ENCODE assay signal across 20 cellular contexts in genomic region chr5:132704875-132705274, GRCh38. TPM values are rescaled to one million over a fixed set of nuclear protein-coding genes. Genes with fewer than 3 reads are reported as not detected.
DNase-seq lines count a peak whose midpoint lies in the region; ATAC-seq and TF ChIP-seq lines count a peak whose summit lies in the region.
"Had no signal": no experiment of that assay in that cellular context is flagged by ENCODE, and none has a peak within 500 bp of the region (broad histone marks: within the 10 kb centered on the region; RNA-seq: fewer than 3 reads in every experiment).

No MANE protein-coding gene starts in this region.

- H3K27me3 Mint-ChIP-seq in activated CD4-positive, alpha-beta memory T cell treated with anti-CD3 and anti-CD28 coated beads, Interleukin-2, amount 10 ng/mL, durations not matched to agents 7 days and 5 days, result no peaks in the 10 kb centered on the region
- no peaks in the 10 kb centered on the region for H3K27me3 Mint-ChIP-seq in activated CD4-positive, alpha-beta memory T cell treated with anti-CD3 and anti-CD28 coated beads for 36 hours
- no peaks in the 10 kb centered on the region for H3K27me3 Mint-ChIP-seq in CD8-positive, alpha-beta memory T cell
- H3K27me3 Mint-ChIP-seq: stimulated activated memory B cell treated with anti-CD40 and anti-IgM and Interleukin-4, amounts not matched to agents 10 μg/mL and 1 μg/mL and 100 μg/mL, for 72 hours had no signal

- H3K4me3 ChIP-seq in RWPE2 (ENCODE audit: severe bottlenecking) (no peak overlapping the region), epithelial cell of proximal tubule (ENCODE audit: low read depth, low read length) (no peak overlapping the region)
- no peak overlapping the region for H3K4me3 ChIP-seq in CD8-positive, alpha-beta memory T cell (ENCODE audit: low read length)
- H3K4me3 ChIP-seq: esophagus squamous epithelium, GM12878, left ventricle myocardium inferior, tibial nerve had no signal

- no peak overlapping the region for H3K4me3 Mint-ChIP-seq in activated CD4-positive, alpha-beta memory T cell treated with anti-CD3 and anti-CD28 coated beads, Interleukin-2, amount 10 ng/mL, durations not matched to agents 7 days and 5 days
- H3K4me3 Mint-ChIP-seq in activated CD4-positive, alpha-beta memory T cell treated with anti-CD3 and anti-CD28 coated beads for 36 hours, result no peak overlapping the region
- H3K4me3 Mint-ChIP-seq in CD8-positive, alpha-beta memory T cell, result no peak overlapping the region
- H3K4me3 Mint-ChIP-seq: CD8-positive, alpha-beta T cell; stimulated activated memory B cell treated with anti-CD40 and anti-IgM and Interleukin-4, amounts not matched to agents 10 μg/mL and 1 μg/mL and 100 μg/mL, for 72 hours had no signal

- peak overlapping the region; percentile 29 for H3K27ac ChIP-seq in RWPE2 (ENCODE audit: poor library complexity, severe bottlenecking)
- no peak overlapping the region for H3K27ac ChIP-seq in CD8-positive, alpha-beta memory T cell (ENCODE audit: low read depth, low read length)
- H3K27ac ChIP-seq: esophagus squamous epithelium, left ventricle myocardium inferior, tibial nerve had no signal

- H3K36me3 Mint-ChIP-seq in activated CD4-positive, alpha-beta memory T cell treated with anti-CD3 and anti-CD28 coated beads, Interleukin-2, amount 10 ng/mL, durations not matched to agents 7 days and 5 days (ENCODE audit: low read depth), result peaks cover 44% of the 10 kb centered on the region
- peaks cover 23% of the 10 kb centered on the region for H3K36me3 Mint-ChIP-seq in activated CD4-positive, alpha-beta memory T cell treated with anti-CD3 and anti-CD28 coated beads for 36 hours
- peaks cover 27 to 57% (median 34%) of the 10 kb centered on the region in 3 donors for H3K36me3 Mint-ChIP-seq in CD8-positive, alpha-beta memory T cell

- H3K36me3 ChIP-seq in RWPE2 (ENCODE audit: low read depth), result peaks cover 68% of the 10 kb centered on the region
- peaks cover 8% of the 10 kb centered on the region for H3K36me3 ChIP-seq in CD8-positive, alpha-beta memory T cell (ENCODE audit: insufficient read depth, low read length)

- intact Hi-C loops in activated CD4-positive, alpha-beta memory T cell treated with anti-CD3 and anti-CD28 coated beads for 36 hours (cut with micrococcal nuclease), result no loop called here

- H3K4me1 ChIP-seq in RWPE2 (ENCODE audit: insufficient read depth, poor library complexity, severe bottlenecking), result peaks cover 7% of the 10 kb centered on the region
- H3K4me1 ChIP-seq in CD8-positive, alpha-beta memory T cell (ENCODE audit: insufficient read depth, low read length), result no peaks in the 10 kb centered on the region
- H3K4me1 ChIP-seq: esophagus squamous epithelium, left ventricle myocardium inferior, tibial nerve had no signal

- no peaks in the 10 kb centered on the region for H3K9me3 Mint-ChIP-seq in activated CD4-positive, alpha-beta memory T cell treated with anti-CD3 and anti-CD28 coated beads, Interleukin-2, amount 10 ng/mL, durations not matched to agents 7 days and 5 days
- H3K9me3 Mint-ChIP-seq in activated CD4-positive, alpha-beta memory T cell treated with anti-CD3 and anti-CD28 coated beads for 36 hours, result no peaks in the 10 kb centered on the region
- H3K9me3 Mint-ChIP-seq in CD8-positive, alpha-beta memory T cell, result no peaks in the 10 kb centered on the region
- H3K9me3 Mint-ChIP-seq: CD8-positive, alpha-beta T cell; stimulated activated memory B cell treated with anti-CD40 and anti-IgM and Interleukin-4, amounts not matched to agents 10 μg/mL and 1 μg/mL and 100 μg/mL, for 72 hours had no signal

- no peaks in the 10 kb centered on the region for H3K27me3 ChIP-seq in RWPE2 (ENCODE audit: insufficient read depth, poor library complexity, severe bottlenecking)
- H3K27me3 ChIP-seq in CD8-positive, alpha-beta memory T cell (ENCODE audit: insufficient read depth, low read length, poor library complexity, severe bottlenecking), result no peaks in the 10 kb centered on the region
- H3K27me3 ChIP-seq: esophagus squamous epithelium, tibial nerve had no signal

- ATAC-seq in RWPE2 (ENCODE audit: low read depth) (peak; percentile 85), GM21381 (IDR thresholded peaks at IDR 0.05; ENCODE audit: unreplicated experiment) (no peak)
- ATAC-seq: CD8-positive, alpha-beta T cell; GM12878; stimulated activated memory B cell treated with anti-CD40 and anti-IgM and Interleukin-4, amounts not matched to agents 10 μg/mL and 1 μg/mL and 100 μg/mL, for 72 hours had no signal

- peak overlapping the region; percentile 45 for H3K27ac Mint-ChIP-seq in activated CD4-positive, alpha-beta memory T cell treated with anti-CD3 and anti-CD28 coated beads, Interleukin-2, amount 10 ng/mL, durations not matched to agents 7 days and 5 days
- H3K27ac Mint-ChIP-seq in activated CD4-positive, alpha-beta memory T cell treated with anti-CD3 and anti-CD28 coated beads for 36 hours, result no peak overlapping the region
- H3K27ac Mint-ChIP-seq in CD8-positive, alpha-beta memory T cell, result no peak overlapping the region
- H3K27ac Mint-ChIP-seq: CD8-positive, alpha-beta T cell; stimulated activated memory B cell treated with anti-CD40 and anti-IgM and Interleukin-4, amounts not matched to agents 10 μg/mL and 1 μg/mL and 100 μg/mL, for 72 hours had no signal

- POLR2A ChIA-PET in activated CD4-positive, alpha-beta memory T cell treated with anti-CD3 and anti-CD28 coated beads, Interleukin-2, amount 10 ng/mL, durations not matched to agents 7 days and 5 days (lab: Charles Lee), result interaction anchor here (1.2 to 1.6 kb wide), 2 partner anchors 61 to 72 kb away, joined by 3 read pairs; partner anchors contain the start of gene SEPTIN8
- POLR2A ChIA-PET in activated CD4-positive, alpha-beta memory T cell treated with anti-CD3 and anti-CD28 coated beads for 36 hours (lab: Charles Lee), result no interaction called here
- POLR2A ChIA-PET in CD8-positive, alpha-beta memory T cell (lab: Charles Lee), result no interaction called here

- no peaks in the 10 kb centered on the region for H3K9me3 ChIP-seq in RWPE2 (ENCODE audit: severe bottlenecking)
- no peaks in the 10 kb centered on the region for H3K9me3 ChIP-seq in CD8-positive, alpha-beta memory T cell (ENCODE audit: low read length)
- H3K9me3 ChIP-seq: esophagus squamous epithelium, left ventricle myocardium inferior, tibial nerve had no signal

- no peak for DNase-seq in activated CD4-positive, alpha-beta memory T cell treated with anti-CD3 and anti-CD28 coated beads, Interleukin-2, amount 10 ng/mL, durations not matched to agents 7 days and 5 days
- DNase-seq in activated CD4-positive, alpha-beta memory T cell treated with anti-CD3 and anti-CD28 coated beads for 36 hours, result no peak
- no peak for DNase-seq in RWPE2 (ENCODE audit: low spot score)
- peak; percentile 45 for DNase-seq in epithelial cell of proximal tubule (ENCODE audit: low read depth)
- peak; percentile 8 for DNase-seq in pulmonary artery endothelial cell (ENCODE audit: low read depth, low spot score)
- no peak for DNase-seq in activated T-cell treated with anti-CD3 and anti-CD28 coated beads for 4 hours
- no peak for DNase-seq in CD8-positive, alpha-beta memory T cell
- DNase-seq: activated CD4-positive, alpha-beta T cell treated with anti-CD3 and anti-CD28 coated beads, Interleukin-2, amount 50 U/mL, for 48 hours; CD8-positive, alpha-beta T cell; cortex of kidney; esophagus squamous epithelium; Karpas-422; left ventricle myocardium inferior; NCI-H1417 treated with DMSO at 0.1 percent for 48 hours; NCI-H2171 treated with DMSO at 0.1 percent for 48 hours had no signal

- H3K4me1 Mint-ChIP-seq in activated CD4-positive, alpha-beta memory T cell treated with anti-CD3 and anti-CD28 coated beads, Interleukin-2, amount 10 ng/mL, durations not matched to agents 7 days and 5 days, result peaks cover 27% of the 10 kb centered on the region
- peaks cover 6% of the 10 kb centered on the region for H3K4me1 Mint-ChIP-seq in activated CD4-positive, alpha-beta memory T cell treated with anti-CD3 and anti-CD28 coated beads for 36 hours (ENCODE audit: low read depth)
- H3K4me1 Mint-ChIP-seq in CD8-positive, alpha-beta memory T cell, result no peaks in the 10 kb centered on the region
- H3K4me1 Mint-ChIP-seq: stimulated activated memory B cell treated with anti-CD40 and anti-IgM and Interleukin-4, amounts not matched to agents 10 μg/mL and 1 μg/mL and 100 μg/mL, for 72 hours had no signal

- TF ChIP-seq CTCF in RWPE2 (IDR thresholded peaks at IDR 0.05; ENCODE audit: poor library complexity, severe bottlenecking), result no peak
- TF ChIP-seq CTCF in epithelial cell of proximal tubule (conservative IDR thresholded peaks at IDR 0.05; ENCODE audit: low read depth, low read length), result no peak

- CTCF ChIA-PET in activated CD4-positive, alpha-beta memory T cell treated with anti-CD3 and anti-CD28 coated beads, Interleukin-2, amount 10 ng/mL, durations not matched to agents 7 days and 5 days (lab: Charles Lee), result no interaction called here
- CTCF ChIA-PET in activated CD4-positive, alpha-beta memory T cell treated with anti-CD3 and anti-CD28 coated beads for 36 hours (lab: Charles Lee), result interaction anchor here (1.9 kb wide), 1 partner anchor 115 kb away, joined by 5 read pairs; no protein-coding TSS in a partner anchor
- CTCF ChIA-PET in CD8-positive, alpha-beta memory T cell (lab: Charles Lee), result no interaction called here

RNA-seq across cellular contexts. Expression of gene IL4, which starts 31.1 kb away (rescaled TPM):
- 10 to 100 TPM in 1 of 2 experiments, 1 to 10 TPM in 1; 7.4 to 12.6 TPM for total RNA-seq in activated CD4-positive, alpha-beta memory T cell treated with anti-CD3 and anti-CD28 coated beads, Interleukin-2, amount 10 ng/mL, durations not matched to agents 7 days and 5 days
- total RNA-seq in activated CD4-positive, alpha-beta memory T cell treated with anti-CD3 and anti-CD28 coated beads for 36 hours, result 1 to 10 TPM; 6.4 to 6.8 TPM
- total RNA-seq in epithelial cell of proximal tubule (not detected in 2 replicates), pulmonary artery endothelial cell (not detected in 2 replicates)
- 1 to 10 TPM; 6.4 to 6.8 TPM for total RNA-seq in CD8-positive, alpha-beta memory T cell
- polyA plus RNA-seq in CD8-positive, alpha-beta memory T cell, result not detected
- total RNA-seq: CD8-positive, alpha-beta T cell; esophagus squamous epithelium; G401; GM12878; left ventricle myocardium inferior; tibial nerve had no signal

RNA-seq across cellular contexts. Expression of gene KIF3A, which starts 32.5 kb away (rescaled TPM):
- 10 to 100 TPM; 16.2 to 19.3 TPM for total RNA-seq in activated CD4-positive, alpha-beta memory T cell treated with anti-CD3 and anti-CD28 coated beads, Interleukin-2, amount 10 ng/mL, durations not matched to agents 7 days and 5 days
- total RNA-seq in activated CD4-positive, alpha-beta memory T cell treated with anti-CD3 and anti-CD28 coated beads for 36 hours, result 10 to 100 TPM; 12.1 to 16.1 TPM
- 5.4 and 7.6 TPM in 2 replicates for total RNA-seq in epithelial cell of proximal tubule
- total RNA-seq in pulmonary artery endothelial cell, result 8.2 and 12.3 TPM in 2 replicates
- 10 to 100 TPM; 21.1 to 23.3 TPM for total RNA-seq in CD8-positive, alpha-beta memory T cell
- polyA plus RNA-seq in CD8-positive, alpha-beta memory T cell, result 15.9 TPM

RNA-seq across cellular contexts. Expression of gene CCNI2, which starts 42.4 kb away (rescaled TPM):
- 1 to 10 TPM; 6.4 to 6.7 TPM for total RNA-seq in activated CD4-positive, alpha-beta memory T cell treated with anti-CD3 and anti-CD28 coated beads, Interleukin-2, amount 10 ng/mL, durations not matched to agents 7 days and 5 days
- 1 to 10 TPM; 2.7 to 4.2 TPM for total RNA-seq in activated CD4-positive, alpha-beta memory T cell treated with anti-CD3 and anti-CD28 coated beads for 36 hours
- total RNA-seq in epithelial cell of proximal tubule (1.1 and 3.8 TPM in 2 replicates), pulmonary artery endothelial cell (0.04 TPM in 1 of 2 replicates, not detected in the other)
- total RNA-seq in CD8-positive, alpha-beta memory T cell, result 1 to 10 TPM; 8.8 to 9.1 TPM
- 3.4 TPM for polyA plus RNA-seq in CD8-positive, alpha-beta memory T cell
- total RNA-seq: tibial nerve had no signal

RNA-seq across cellular contexts. Expression of gene IL13, which starts 46.9 kb away (rescaled TPM):
- 10 to 100 TPM; 32.9 to 36.6 TPM for total RNA-seq in activated CD4-positive, alpha-beta memory T cell treated with anti-CD3 and anti-CD28 coated beads, Interleukin-2, amount 10 ng/mL, durations not matched to agents 7 days and 5 days
- 10 to 100 TPM; 13.0 to 14.9 TPM for total RNA-seq in activated CD4-positive, alpha-beta memory T cell treated with anti-CD3 and anti-CD28 coated beads for 36 hours
- not detected in 2 replicates for total RNA-seq in epithelial cell of proximal tubule
- total RNA-seq in pulmonary artery endothelial cell, result not detected in 2 replicates
- total RNA-seq in CD8-positive, alpha-beta memory T cell, result 10 to 100 TPM; 65.3 to 69.0 TPM
- polyA plus RNA-seq in CD8-positive, alpha-beta memory T cell, result not detected
- total RNA-seq: CD8-positive, alpha-beta T cell; esophagus squamous epithelium; G401; left ventricle myocardium inferior had no signal

Comparison
In these comparisons a context has a peak if more than half of its experiments do, and no peak if none do; other contexts are left out.
1. DNase-seq: peak in epithelial cell of proximal tubule (single experiment) and pulmonary artery endothelial cell (single experiment); none in activated CD4-positive, alpha-beta memory T cell treated with anti-CD3 and anti-CD28 coated beads, Interleukin-2, amount 10 ng/mL, durations not matched to agents 7 days and 5 days (single experiment), activated CD4-positive, alpha-beta memory T cell treated with anti-CD3 and anti-CD28 coated beads for 36 hours (single experiment), RWPE2 (single experiment), activated T-cell treated with anti-CD3 and anti-CD28 coated beads for 4 hours (single experiment) and CD8-positive, alpha-beta memory T cell (0 of 5).